Comparison of ENCODE assay signal across 22 cellular contexts in the genomic region with DNA sequence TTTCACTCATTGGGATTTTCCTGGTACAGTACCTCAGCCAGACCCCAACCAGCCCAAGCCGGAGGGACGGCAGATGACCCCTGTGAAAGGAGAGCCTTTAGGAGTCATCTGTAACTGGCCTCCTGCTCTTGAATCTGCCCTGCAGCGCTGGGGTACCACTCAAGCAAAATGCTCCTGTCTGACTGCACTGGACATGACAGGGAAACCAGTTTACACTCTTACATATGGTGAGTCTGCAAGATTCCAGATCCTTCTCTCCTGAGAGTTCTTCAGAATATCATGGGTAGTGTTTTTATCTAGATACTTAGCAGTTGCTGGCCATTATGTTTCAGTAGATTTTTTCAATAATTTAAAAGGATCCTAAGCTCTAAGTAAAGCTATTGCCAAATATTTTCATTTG.
"Had no signal": no experiment of that assay in that cellular context is flagged by ENCODE, and none has a peak within 500 bp of the region (broad histone marks: within the 10 kb centered on the region; RNA-seq: fewer than 3 reads in every experiment).

No MANE protein-coding gene starts in this region.

- DNase-seq: cortex of kidney; effector CD4-positive, alpha-beta T cell; head of caudate nucleus; kidney glomerular epithelial cell; left ventricle myocardium superior; lower lobe of right lung; natural killer cell; right lobe of liver; small intestine; stimulated activated CD4-positive, alpha-beta T cell treated with anti-CD3 and anti-CD28 coated beads, Interleukin-15, amount 100 ng/mL, for 24 hours; stimulated activated CD4-positive, alpha-beta T cell treated with anti-CD3 and anti-CD28 coated beads, Interleukin-2, amount 100 ng/mL, for 48 hours; stimulated activated naive B cell treated with anti-CD40 and anti-IgM and Interleukin-4, amounts not matched to agents 10 μg/mL and 1 μg/mL and 100 μg/mL, for 72 hours; thyroid gland; trophoblast cell had no signal

- H3K27me3 Mint-ChIP-seq: progenitor cell of endocrine pancreas; stimulated activated naive B cell treated with anti-CD40 and anti-IgM and Interleukin-4, amounts not matched to agents 10 μg/mL and 1 μg/mL and 100 μg/mL, for 72 hours; stimulated activated naive CD8-positive, alpha-beta T cell treated with anti-CD3 and anti-CD28 coated beads, Interleukin-15, Interleukin-2, amounts not matched to agents 100 ng/mL and 50 ng/mL, for 24 hours had no signal

- ATAC-seq: lower lobe of right lung; natural killer cell; right lobe of liver; stimulated activated naive B cell treated with anti-CD40 and anti-IgM and Interleukin-4, amounts not matched to agents 10 μg/mL and 1 μg/mL and 100 μg/mL, for 72 hours had no signal

- H3K36me3 Mint-ChIP-seq: natural killer cell had no signal

- H3K4me3 Mint-ChIP-seq: natural killer cell; neural crest cell; stimulated activated naive B cell treated with anti-CD40 and anti-IgM and Interleukin-4, amounts not matched to agents 10 μg/mL and 1 μg/mL and 100 μg/mL, for 72 hours; stimulated activated naive CD8-positive, alpha-beta T cell treated with anti-CD3 and anti-CD28 coated beads, Interleukin-15, Interleukin-2, amounts not matched to agents 100 ng/mL and 50 ng/mL, for 24 hours had no signal

- H3K9me3 Mint-ChIP-seq: natural killer cell; neural crest cell; stimulated activated naive B cell treated with anti-CD40 and anti-IgM and Interleukin-4, amounts not matched to agents 10 μg/mL and 1 μg/mL and 100 μg/mL, for 72 hours; stimulated activated naive CD8-positive, alpha-beta T cell treated with anti-CD3 and anti-CD28 coated beads, Interleukin-15, Interleukin-2, amounts not matched to agents 100 ng/mL and 50 ng/mL, for 24 hours had no signal

- H3K4me1 Mint-ChIP-seq: natural killer cell; neural crest cell; stimulated activated naive B cell treated with anti-CD40 and anti-IgM and Interleukin-4, amounts not matched to agents 10 μg/mL and 1 μg/mL and 100 μg/mL, for 72 hours had no signal

- H3K27ac Mint-ChIP-seq: natural killer cell; progenitor cell of endocrine pancreas; stimulated activated naive B cell treated with anti-CD40 and anti-IgM and Interleukin-4, amounts not matched to agents 10 μg/mL and 1 μg/mL and 100 μg/mL, for 72 hours; stimulated activated naive CD8-positive, alpha-beta T cell treated with anti-CD3 and anti-CD28 coated beads, Interleukin-15, Interleukin-2, amounts not matched to agents 100 ng/mL and 50 ng/mL, for 24 hours had no signal

- H3K27ac ChIP-seq: hepatocyte, lower lobe of right lung, neutrophil, parathyroid adenoma, right lobe of liver, suprapubic skin, thyroid gland, vagina had no signal
